ENCODE assay signal across 26 cellular contexts in the genomic region with DNA sequence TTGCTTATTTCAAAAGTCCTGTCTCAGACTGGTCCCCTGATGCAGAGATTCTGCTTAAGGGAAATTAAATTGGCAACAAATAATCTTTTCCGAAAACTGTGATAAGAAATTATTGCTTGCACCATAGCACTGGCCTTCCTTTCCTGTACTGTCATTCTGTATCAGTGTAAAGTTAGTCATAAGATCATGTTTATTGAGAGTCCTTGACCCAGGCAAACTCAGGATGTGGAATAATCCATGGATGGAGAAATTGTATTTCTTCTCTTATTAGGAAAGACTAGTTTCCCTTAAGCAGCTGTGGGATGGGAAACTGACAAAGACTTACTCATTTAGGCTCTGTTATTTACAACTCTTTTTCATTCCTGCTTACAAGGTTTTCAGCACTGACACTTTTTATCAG.
DNase-seq lines count a peak whose midpoint lies in the region; ATAC-seq and TF ChIP-seq lines count a peak whose summit lies in the region.
"Had no signal": no experiment of that assay in that cellular context is flagged by ENCODE, and none has a peak within 500 bp of the region (broad histone marks: within the 10 kb centered on the region; RNA-seq: fewer than 3 reads in every experiment).

No MANE protein-coding gene starts in this region.

- no peaks in the 10 kb centered on the region for H3K36me3 ChIP-seq in ACC112 (ENCODE audit: insufficient read depth, low read length)
- no peaks in the 10 kb centered on the region for H3K36me3 ChIP-seq in Karpas-422 (ENCODE audit: insufficient read depth, low read length)

- H3K27ac ChIP-seq in ACC112 (ENCODE audit: low read depth, low read length), result peak overlapping the region; percentile 33
- no peak overlapping the region for H3K27ac ChIP-seq in Karpas-422 (ENCODE audit: low read length)
- H3K27ac ChIP-seq: psoas muscle had no signal

- no peak for TF ChIP-seq CTCF in cardiac fibroblast (IDR thresholded peaks at IDR 0.05; ENCODE audit: low read depth, low read length)

- no peak overlapping the region for H3K27ac Mint-ChIP-seq in T-cell
- H3K27ac Mint-ChIP-seq: activated CD4-positive, alpha-beta T cell treated with anti-CD3 and anti-CD28 coated beads, Interleukin-2, amount 10 ng/mL, durations not matched to agents 7 days and 5 days; activated naive CD4-positive, alpha-beta T cell treated with anti-CD3 and anti-CD28 coated beads, Interleukin-2, amount 50 U/mL, for 24 hours; activated T-helper 1 cell treated with anti-CD3 and anti-CD28 coated beads, Interleukin-12 subunit alpha, Interleukin-12 subunit beta, Interleukin-2, Interleukin-4 antibody, amounts not matched to agents 30 ng/mL and 10 ng/mL and 1 ng/mL, durations not matched to agents 14 hours and 24 hours and 36 hours; B cell had no signal

- no peak overlapping the region for H3K4me3 ChIP-seq in ACC112 (ENCODE audit: low read depth, low read length)
- H3K4me3 ChIP-seq in Karpas-422 (ENCODE audit: low read length), result no peak overlapping the region
- H3K4me3 ChIP-seq in cardiac fibroblast (replicated peaks in 1 of 2; ENCODE audit: low read depth in 2 of 2, low read length in 2 of 2), result no peak overlapping the region
- H3K4me3 ChIP-seq: psoas muscle had no signal

- no peaks in the 10 kb centered on the region for H4K20me1 ChIP-seq in Karpas-422 (ENCODE audit: insufficient read depth, low read depth, low read length)

- ATAC-seq in left ventricle myocardium superior (no peak), T-cell (replicated peaks in 1 of 4) (no peak)
- ATAC-seq: psoas muscle, Right ventricle myocardium inferior had no signal

- CTCF ChIA-PET in T-cell (lab: Charles Lee), result no interaction called here

- H3K27me3 Mint-ChIP-seq in T-cell, result peaks cover 17 to 24% of the 10 kb centered on the region in 2 donors

- peak; percentile 2 for DNase-seq in Karpas-422
- peak; percentile 59 to 64 for DNase-seq in cardiac fibroblast (ENCODE audit: low read depth in 2 of 2)
- peak; percentile 52 for DNase-seq in iris pigment epithelial cell (ENCODE audit: low read depth)
- no peak for DNase-seq in NCI-H146 treated with DMSO at 0.1 percent for 48 hours (lab: John Stamatoyannopoulos, UW; ENCODE audit: unreplicated experiment)
- no peak for DNase-seq in left ventricle myocardium superior
- no peak for DNase-seq in globus pallidus (ENCODE audit: low spot score)
- DNase-seq in T-cell, result no peak
- DNase-seq: activated CD4-positive, alpha-beta T cell treated with anti-CD3 and anti-CD28 coated beads, Interleukin-2, amount 10 ng/mL, durations not matched to agents 7 days and 5 days; aorta; DMS53; GF-D8; GOT3; mesendoderm; NCI-H1105 treated with DMSO at 0.1 percent for 48 hours; NCI-H2081 treated with DMSO at 0.1 percent for 48 hours; NCI-H82; psoas muscle; stimulated activated CD8-positive, alpha-beta memory T cell treated with anti-CD3 and anti-CD28 coated beads, Interleukin-4, amount 100 ng/mL, for 48 hours; T-helper 9 cell; trophoblast cell had no signal

- no peaks in the 10 kb centered on the region for H3K27me3 ChIP-seq in ACC112 (ENCODE audit: insufficient read depth, low read length)
- no peaks in the 10 kb centered on the region for H3K27me3 ChIP-seq in Karpas-422 (ENCODE audit: low read length)

- H3K4me3 Mint-ChIP-seq in T-cell, result no peak overlapping the region
- H3K4me3 Mint-ChIP-seq: activated CD4-positive, alpha-beta T cell treated with anti-CD3 and anti-CD28 coated beads, Interleukin-2, amount 10 ng/mL, durations not matched to agents 7 days and 5 days; activated naive CD4-positive, alpha-beta T cell treated with anti-CD3 and anti-CD28 coated beads, Interleukin-2, amount 50 U/mL, for 24 hours; activated T-helper 1 cell treated with anti-CD3 and anti-CD28 coated beads, Interleukin-12 subunit alpha, Interleukin-12 subunit beta, Interleukin-2, Interleukin-4 antibody, amounts not matched to agents 30 ng/mL and 10 ng/mL and 1 ng/mL, durations not matched to agents 14 hours and 24 hours and 36 hours; B cell; central memory CD8-positive, alpha-beta T cell had no signal

- H3K4me1 Mint-ChIP-seq in T-cell, result no peaks in the 10 kb centered on the region
- H3K4me1 Mint-ChIP-seq: activated CD4-positive, alpha-beta T cell treated with anti-CD3 and anti-CD28 coated beads, Interleukin-2, amount 10 ng/mL, durations not matched to agents 7 days and 5 days; activated naive CD4-positive, alpha-beta T cell treated with anti-CD3 and anti-CD28 coated beads, Interleukin-2, amount 50 U/mL, for 24 hours; B cell; central memory CD8-positive, alpha-beta T cell had no signal

- no peaks in the 10 kb centered on the region for H3K9me3 Mint-ChIP-seq in T-cell
- H3K9me3 Mint-ChIP-seq: activated CD4-positive, alpha-beta T cell treated with anti-CD3 and anti-CD28 coated beads, Interleukin-2, amount 10 ng/mL, durations not matched to agents 7 days and 5 days; activated naive CD4-positive, alpha-beta T cell treated with anti-CD3 and anti-CD28 coated beads, Interleukin-2, amount 50 U/mL, for 24 hours; activated T-helper 1 cell treated with anti-CD3 and anti-CD28 coated beads, Interleukin-12 subunit alpha, Interleukin-12 subunit beta, Interleukin-2, Interleukin-4 antibody, amounts not matched to agents 30 ng/mL and 10 ng/mL and 1 ng/mL, durations not matched to agents 14 hours and 24 hours and 36 hours; central memory CD8-positive, alpha-beta T cell had no signal

- no peak overlapping the region for H3K9ac ChIP-seq in Karpas-422 (ENCODE audit: low read length)

- H3K36me3 Mint-ChIP-seq in T-cell, result no peaks in the 10 kb centered on the region

- peaks cover 11% of the 10 kb centered on the region for H3K4me1 ChIP-seq in ACC112 (ENCODE audit: control insufficient read depth, insufficient read depth, low read length, unreplicated experiment)
- no peaks in the 10 kb centered on the region for H3K4me1 ChIP-seq in Karpas-422 (ENCODE audit: low read length)
- H3K4me1 ChIP-seq: psoas muscle had no signal

- POLR2A ChIA-PET in T-cell (lab: Charles Lee), result no interaction called here

- H3K9me2 ChIP-seq in Karpas-422 (replicated peaks; ENCODE audit: insufficient read depth, low read length), result no peaks in the 10 kb centered on the region

- H3K9me3 ChIP-seq in Karpas-422 (ENCODE audit: low read length), result no peaks in the 10 kb centered on the region
- H3K9me3 ChIP-seq: psoas muscle had no signal

- H2AFZ ChIP-seq in ACC112 (ENCODE audit: low read length, unreplicated experiment) (no peak overlapping the region), Karpas-422 (ENCODE audit: low read length) (no peak overlapping the region)

- intact Hi-C loops in left ventricle myocardium superior (cut with micrococcal nuclease), result no loop called here

- H3K79me2 ChIP-seq in ACC112 (ENCODE audit: control insufficient read depth, insufficient read depth, low read length, unreplicated experiment) (no peaks in the 10 kb centered on the region), Karpas-422 (ENCODE audit: low read length) (no peaks in the 10 kb centered on the region)

- no peak overlapping the region for H3K4me2 ChIP-seq in Karpas-422 (ENCODE audit: low read depth, low read length, poor library complexity, severe bottlenecking)

Comparison
In these comparisons a context has a peak if more than half of its experiments do, and no peak if none do; other contexts are left out.
1. DNase-seq: peak in Karpas-422 (single experiment), cardiac fibroblast (2 of 2) and iris pigment epithelial cell (single experiment); none in NCI-H146 treated with DMSO at 0.1 percent for 48 hours (single experiment), left ventricle myocardium superior (single experiment), globus pallidus (single experiment) and T-cell (0 of 34).